1 cellular context compared by ENCODE assay signal in the genomic region with DNA sequence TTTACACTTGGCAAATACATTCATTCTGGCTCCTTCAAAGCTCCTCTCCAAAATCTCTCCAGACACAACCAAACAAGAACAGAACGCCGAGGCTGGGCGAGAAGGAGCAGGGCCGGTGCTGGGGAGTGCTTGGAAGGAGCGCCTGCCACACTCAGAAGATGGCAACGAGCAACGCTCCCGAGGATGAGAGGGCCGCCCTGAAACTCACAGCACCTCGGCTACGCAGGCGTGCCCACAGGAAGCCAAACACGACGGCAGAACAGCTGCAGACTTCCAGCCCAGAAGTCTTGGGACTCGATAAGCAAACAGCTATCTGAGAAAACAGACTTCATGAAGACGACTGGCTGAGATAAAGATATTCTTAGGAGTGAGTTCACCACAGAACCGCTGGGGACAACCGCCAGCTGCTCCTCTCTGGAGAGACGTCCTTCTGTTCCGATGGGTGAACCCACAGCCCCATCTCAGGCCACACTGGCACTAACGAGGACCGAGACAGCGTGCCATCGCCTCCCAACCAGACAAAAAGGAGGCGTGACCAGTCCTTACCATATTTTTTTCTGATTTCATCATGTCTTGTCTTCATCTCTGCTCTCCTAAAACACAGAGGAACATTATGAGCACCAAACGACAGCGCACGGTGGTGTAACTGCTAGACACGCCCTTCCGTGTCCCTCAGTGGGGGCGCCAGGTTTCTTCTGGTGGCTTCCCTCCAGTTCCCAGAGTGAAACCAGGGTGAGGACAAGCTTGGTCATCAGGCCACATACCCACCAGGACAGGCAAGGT.
TF ChIP-seq lines count a peak whose summit lies in the region.

No MANE protein-coding gene starts in this region.

TF ChIP-seq in K562, 482 proteins besides CTCF, POLR2A, EP300 and RAD21 (continued from another document and continues in another):
- TF ChIP-seq CTBP1 (IDR thresholded peaks at IDR 0.05; ENCODE audit: borderline replicate concordance) (peak; percentile 89; the same call in 1 of the 2 replicates), TBP (optimal IDR thresholded peaks at IDR 0.05; ENCODE audit: low read depth, low read length) (no peak), HNRNPH1 (optimal IDR thresholded peaks at IDR 0.05; ENCODE audit: low read depth, low read length) (no peak), ZNF347 (CRISPR knock-in tag; IDR thresholded peaks at IDR 0.05; ENCODE audit: low read depth) (no peak), FOXJ2 (tag; IDR thresholded peaks at IDR 0.05) (peak; percentile 61; the same call in 1 of the 2 replicates), MTA3 (IDR thresholded peaks at IDR 0.05; ENCODE audit: borderline replicate concordance) (peak; percentile 93), DMBX1 (CRISPR knock-in tag; IDR thresholded peaks at IDR 0.05; ENCODE audit: borderline replicate concordance) (peak; percentile 97), STAT5B (CRISPR knock-in tag; IDR thresholded peaks at IDR 0.05) (no peak), ZNF766 (CRISPR knock-in tag; conservative IDR thresholded peaks at IDR 0.05) (peak; percentile 97), KAT2B (IDR thresholded peaks at IDR 0.05; ENCODE audit: low read depth, low read length) (no peak), ZC3H11A (IDR thresholded peaks at IDR 0.05; ENCODE audit: low read depth, low read length) (no peak), MXI1 (IDR thresholded peaks at IDR 0.05; ENCODE audit: low read depth, low read length) (peak; percentile 77; the same call in 1 of the 2 replicates), PRMT5 (CRISPR knock-in tag; IDR thresholded peaks at IDR 0.05) (no peak), DLX4 (CRISPR knock-in tag; IDR thresholded peaks at IDR 0.05) (no peak)
- TF ChIP-seq, protein P1, sequence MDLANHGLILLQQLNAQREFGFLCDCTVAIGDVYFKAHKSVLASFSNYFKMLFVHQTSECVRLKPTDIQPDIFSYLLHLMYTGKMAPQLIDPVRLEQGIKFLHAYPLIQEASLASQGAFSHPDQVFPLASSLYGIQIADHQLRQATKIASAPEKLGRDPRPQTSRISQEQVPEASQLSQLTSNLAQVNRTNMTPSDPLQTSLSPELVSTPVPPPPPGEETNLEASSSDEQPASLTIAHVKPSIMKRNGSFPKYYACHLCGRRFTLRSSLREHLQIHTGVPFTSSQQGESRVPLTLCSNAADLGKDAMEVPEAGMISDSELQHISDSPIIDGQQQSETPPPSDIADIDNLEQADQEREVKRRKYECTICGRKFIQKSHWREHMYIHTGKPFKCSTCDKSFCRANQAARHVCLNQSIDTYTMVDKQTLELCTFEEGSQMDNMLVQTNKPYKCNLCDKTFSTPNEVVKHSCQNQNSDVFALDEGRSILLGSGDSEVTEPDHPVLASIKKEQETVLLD (IDR thresholded peaks at IDR 0.05), result peak; percentile 83
- TF ChIP-seq, protein P2, sequence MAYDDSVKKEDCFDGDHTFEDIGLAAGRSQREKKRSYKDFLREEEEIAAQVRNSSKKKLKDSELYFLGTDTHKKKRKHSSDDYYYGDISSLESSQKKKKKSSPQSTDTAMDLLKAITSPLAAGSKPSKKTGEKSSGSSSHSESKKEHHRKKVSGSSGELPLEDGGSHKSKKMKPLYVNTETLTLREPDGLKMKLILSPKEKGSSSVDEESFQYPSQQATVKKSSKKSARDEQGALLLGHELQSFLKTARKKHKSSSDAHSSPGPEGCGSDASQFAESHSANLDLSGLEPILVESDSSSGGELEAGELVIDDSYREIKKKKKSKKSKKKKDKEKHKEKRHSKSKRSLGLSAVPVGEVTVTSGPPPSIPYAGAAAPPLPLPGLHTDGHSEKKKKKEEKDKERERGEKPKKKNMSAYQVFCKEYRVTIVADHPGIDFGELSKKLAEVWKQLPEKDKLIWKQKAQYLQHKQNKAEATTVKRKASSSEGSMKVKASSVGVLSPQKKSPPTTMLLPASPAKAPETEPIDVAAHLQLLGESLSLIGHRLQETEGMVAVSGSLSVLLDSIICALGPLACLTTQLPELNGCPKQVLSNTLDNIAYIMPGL (CRISPR knock-in tag; IDR thresholded peaks at IDR 0.05), result peak; percentile 20; the same call in 1 of the 2 replicates
- TF ChIP-seq, protein P3, sequence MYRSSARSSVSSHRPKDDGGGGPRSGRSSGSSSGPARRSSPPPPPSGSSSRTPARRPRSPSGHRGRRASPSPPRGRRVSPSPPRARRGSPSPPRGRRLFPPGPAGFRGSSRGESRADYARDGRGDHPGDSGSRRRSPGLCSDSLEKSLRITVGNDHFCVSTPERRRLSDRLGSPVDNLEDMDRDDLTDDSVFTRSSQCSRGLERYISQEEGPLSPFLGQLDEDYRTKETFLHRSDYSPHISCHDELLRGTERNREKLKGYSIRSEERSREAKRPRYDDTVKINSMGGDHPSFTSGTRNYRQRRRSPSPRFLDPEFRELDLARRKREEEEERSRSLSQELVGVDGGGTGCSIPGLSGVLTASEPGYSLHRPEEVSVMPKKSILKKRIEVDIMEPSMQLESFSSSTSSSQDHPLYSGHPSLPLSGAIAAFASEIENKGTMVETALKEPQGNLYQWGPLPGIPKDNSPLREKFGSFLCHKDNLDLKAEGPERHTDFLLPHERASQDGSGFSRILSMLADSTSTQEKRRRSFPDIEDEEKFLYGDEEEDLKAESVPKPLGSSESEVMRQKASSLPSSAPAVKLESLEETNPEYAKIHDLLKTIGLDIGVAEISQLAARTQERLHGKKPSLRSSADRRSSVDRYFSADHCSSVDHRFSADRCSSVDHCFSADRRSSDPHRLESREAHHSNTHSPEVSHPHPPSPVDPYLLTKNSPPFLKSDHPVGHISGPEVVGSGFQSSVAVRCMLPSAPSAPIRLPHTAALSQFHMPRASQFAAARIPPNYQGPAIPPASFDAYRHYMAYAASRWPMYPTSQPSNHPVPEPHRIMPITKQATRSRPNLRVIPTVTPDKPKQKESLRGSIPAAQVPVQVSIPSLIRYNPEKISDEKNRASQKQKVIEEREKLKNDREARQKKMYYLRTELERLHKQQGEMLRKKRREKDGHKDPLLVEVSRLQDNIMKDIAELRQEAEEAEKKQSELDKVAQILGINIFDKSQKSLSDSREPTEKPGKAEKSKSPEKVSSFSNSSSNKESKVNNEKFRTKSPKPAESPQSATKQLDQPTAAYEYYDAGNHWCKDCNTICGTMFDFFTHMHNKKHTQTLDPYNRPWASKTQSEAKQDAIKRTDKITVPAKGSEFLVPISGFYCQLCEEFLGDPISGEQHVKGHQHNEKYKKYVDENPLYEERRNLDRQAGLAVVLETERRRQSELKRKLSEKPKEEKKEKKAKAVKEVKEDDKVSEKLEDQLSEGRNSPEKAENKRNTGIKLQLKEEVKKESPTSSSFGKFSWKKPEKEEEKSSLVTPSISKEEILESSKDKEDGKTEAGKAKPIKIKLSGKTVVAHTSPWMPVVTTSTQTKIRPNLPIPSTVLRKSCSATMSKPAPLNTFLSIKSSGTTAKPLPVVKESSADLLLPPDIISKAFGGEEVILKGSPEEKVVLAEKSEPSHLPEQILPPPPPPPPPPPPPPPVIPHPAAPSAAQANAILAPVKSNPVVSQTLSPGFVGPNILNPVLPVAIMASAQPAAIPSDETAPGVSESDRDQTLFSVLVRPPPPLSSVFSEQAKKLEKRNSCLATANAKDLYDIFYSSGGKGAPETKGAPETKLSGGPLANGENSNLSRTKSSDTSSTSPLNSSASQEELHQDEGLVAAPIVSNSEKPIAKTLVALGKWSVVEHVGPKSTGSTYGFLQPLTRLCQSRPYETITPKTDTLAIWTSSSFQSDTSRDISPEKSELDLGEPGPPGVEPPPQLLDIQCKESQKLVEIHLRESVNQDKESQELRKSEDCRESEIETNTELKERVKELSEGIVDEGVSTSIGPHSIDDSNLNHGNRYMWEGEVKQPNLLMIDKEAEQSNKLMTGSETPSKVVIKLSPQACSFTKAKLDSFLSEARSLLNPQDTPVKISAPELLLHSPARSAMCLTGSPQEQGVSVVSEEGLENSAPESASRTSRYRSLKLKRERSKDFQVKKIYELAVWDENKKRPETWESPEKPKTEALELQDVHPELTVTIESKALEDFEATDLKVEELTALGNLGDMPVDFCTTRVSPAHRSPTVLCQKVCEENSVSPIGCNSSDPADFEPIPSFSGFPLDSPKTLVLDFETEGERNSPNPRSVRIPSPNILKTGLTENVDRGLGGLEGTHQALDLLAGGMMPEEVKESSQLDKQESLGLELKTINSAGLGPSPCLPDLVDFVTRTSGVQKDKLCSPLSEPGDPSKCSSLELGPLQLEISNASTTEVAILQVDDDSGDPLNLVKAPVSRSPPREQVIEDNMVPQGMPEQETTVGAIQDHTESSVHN (IDR thresholded peaks at IDR 0.05; ENCODE audit: borderline replicate concordance in 1 of 2, low read depth in 1 of 2), result peak in 1 of 2 experiments; percentile 86; a peak in 2 of 4 replicates
- TF ChIP-seq, protein P4, sequence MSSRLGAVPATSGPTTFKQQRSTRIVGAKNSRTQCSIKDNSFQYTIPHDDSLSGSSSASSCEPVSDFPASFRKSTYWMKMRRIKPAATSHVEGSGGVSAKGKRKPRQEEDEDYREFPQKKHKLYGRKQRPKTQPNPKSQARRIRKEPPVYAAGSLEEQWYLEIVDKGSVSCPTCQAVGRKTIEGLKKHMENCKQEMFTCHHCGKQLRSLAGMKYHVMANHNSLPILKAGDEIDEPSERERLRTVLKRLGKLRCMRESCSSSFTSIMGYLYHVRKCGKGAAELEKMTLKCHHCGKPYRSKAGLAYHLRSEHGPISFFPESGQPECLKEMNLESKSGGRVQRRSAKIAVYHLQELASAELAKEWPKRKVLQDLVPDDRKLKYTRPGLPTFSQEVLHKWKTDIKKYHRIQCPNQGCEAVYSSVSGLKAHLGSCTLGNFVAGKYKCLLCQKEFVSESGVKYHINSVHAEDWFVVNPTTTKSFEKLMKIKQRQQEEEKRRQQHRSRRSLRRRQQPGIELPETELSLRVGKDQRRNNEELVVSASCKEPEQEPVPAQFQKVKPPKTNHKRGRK (tag; IDR thresholded peaks at IDR 0.05), result no peak
- TF ChIP-seq, protein P5, sequence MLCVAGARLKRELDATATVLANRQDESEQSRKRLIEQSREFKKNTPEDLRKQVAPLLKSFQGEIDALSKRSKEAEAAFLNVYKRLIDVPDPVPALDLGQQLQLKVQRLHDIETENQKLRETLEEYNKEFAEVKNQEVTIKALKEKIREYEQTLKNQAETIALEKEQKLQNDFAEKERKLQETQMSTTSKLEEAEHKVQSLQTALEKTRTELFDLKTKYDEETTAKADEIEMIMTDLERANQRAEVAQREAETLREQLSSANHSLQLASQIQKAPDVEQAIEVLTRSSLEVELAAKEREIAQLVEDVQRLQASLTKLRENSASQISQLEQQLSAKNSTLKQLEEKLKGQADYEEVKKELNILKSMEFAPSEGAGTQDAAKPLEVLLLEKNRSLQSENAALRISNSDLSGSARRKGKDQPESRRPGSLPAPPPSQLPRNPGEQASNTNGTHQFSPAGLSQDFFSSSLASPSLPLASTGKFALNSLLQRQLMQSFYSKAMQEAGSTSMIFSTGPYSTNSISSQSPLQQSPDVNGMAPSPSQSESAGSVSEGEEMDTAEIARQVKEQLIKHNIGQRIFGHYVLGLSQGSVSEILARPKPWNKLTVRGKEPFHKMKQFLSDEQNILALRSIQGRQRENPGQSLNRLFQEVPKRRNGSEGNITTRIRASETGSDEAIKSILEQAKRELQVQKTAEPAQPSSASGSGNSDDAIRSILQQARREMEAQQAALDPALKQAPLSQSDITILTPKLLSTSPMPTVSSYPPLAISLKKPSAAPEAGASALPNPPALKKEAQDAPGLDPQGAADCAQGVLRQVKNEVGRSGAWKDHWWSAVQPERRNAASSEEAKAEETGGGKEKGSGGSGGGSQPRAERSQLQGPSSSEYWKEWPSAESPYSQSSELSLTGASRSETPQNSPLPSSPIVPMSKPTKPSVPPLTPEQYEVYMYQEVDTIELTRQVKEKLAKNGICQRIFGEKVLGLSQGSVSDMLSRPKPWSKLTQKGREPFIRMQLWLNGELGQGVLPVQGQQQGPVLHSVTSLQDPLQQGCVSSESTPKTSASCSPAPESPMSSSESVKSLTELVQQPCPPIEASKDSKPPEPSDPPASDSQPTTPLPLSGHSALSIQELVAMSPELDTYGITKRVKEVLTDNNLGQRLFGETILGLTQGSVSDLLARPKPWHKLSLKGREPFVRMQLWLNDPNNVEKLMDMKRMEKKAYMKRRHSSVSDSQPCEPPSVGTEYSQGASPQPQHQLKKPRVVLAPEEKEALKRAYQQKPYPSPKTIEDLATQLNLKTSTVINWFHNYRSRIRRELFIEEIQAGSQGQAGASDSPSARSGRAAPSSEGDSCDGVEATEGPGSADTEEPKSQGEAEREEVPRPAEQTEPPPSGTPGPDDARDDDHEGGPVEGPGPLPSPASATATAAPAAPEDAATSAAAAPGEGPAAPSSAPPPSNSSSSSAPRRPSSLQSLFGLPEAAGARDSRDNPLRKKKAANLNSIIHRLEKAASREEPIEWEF (CRISPR knock-in tag; IDR thresholded peaks at IDR 0.05), result peak; percentile 94
- TF ChIP-seq, protein P6, sequence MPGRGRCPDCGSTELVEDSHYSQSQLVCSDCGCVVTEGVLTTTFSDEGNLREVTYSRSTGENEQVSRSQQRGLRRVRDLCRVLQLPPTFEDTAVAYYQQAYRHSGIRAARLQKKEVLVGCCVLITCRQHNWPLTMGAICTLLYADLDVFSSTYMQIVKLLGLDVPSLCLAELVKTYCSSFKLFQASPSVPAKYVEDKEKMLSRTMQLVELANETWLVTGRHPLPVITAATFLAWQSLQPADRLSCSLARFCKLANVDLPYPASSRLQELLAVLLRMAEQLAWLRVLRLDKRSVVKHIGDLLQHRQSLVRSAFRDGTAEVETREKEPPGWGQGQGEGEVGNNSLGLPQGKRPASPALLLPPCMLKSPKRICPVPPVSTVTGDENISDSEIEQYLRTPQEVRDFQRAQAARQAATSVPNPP (IDR thresholded peaks at IDR 0.05; ENCODE audit: borderline replicate concordance, insufficient read depth, insufficient read length), result no peak
- TF ChIP-seq, protein P7, sequence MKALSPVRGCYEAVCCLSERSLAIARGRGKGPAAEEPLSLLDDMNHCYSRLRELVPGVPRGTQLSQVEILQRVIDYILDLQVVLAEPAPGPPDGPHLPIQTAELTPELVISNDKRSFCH (CRISPR knock-in tag; IDR thresholded peaks at IDR 0.05), result 0 out of 2 replicates have a peak, but pooled peaks have one; percentile 52
- TF ChIP-seq, protein P7 (tag; IDR thresholded peaks at IDR 0.05), result peak; percentile 89; the same call in 1 of the 2 replicates
- TF ChIP-seq, protein P8, sequence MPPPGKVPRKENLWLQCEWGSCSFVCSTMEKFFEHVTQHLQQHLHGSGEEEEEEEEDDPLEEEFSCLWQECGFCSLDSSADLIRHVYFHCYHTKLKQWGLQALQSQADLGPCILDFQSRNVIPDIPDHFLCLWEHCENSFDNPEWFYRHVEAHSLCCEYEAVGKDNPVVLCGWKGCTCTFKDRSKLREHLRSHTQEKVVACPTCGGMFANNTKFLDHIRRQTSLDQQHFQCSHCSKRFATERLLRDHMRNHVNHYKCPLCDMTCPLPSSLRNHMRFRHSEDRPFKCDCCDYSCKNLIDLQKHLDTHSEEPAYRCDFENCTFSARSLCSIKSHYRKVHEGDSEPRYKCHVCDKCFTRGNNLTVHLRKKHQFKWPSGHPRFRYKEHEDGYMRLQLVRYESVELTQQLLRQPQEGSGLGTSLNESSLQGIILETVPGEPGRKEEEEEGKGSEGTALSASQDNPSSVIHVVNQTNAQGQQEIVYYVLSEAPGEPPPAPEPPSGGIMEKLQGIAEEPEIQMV (tag; conservative IDR thresholded peaks at IDR 0.05; ENCODE audit: low read depth), result peak; percentile 37; the same call in 1 of the 2 replicates
